Comparison of ENCODE assay signal across 8 cellular contexts in the genomic region with DNA sequence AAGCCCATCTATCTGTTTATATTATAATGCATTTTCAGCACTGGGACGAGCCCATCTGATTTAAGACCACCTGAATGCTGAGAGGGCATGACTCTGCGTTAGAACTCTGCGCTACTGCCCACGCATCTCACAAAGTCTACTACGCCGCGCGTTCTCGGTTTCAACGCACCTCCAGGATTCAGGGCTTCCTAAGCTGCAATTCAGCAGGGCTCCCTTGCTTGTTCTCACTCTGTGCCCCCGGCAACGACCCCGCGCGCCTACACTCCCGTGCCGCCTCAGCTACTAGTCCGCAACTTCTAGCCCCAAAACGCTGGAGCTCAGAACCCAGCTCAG. TPM values are rescaled to one million over a fixed set of nuclear protein-coding genes. Genes with fewer than 3 reads are reported as not detected.
DNase-seq lines count a peak whose midpoint lies in the region; ATAC-seq and TF ChIP-seq lines count a peak whose summit lies in the region.

No MANE protein-coding gene starts in this region.

- H3K27me3 Mint-ChIP-seq in WTC11 (ENCODE audit: low read depth), result peaks cover 32% of the 10 kb centered on the region
- H3K27me3 Mint-ChIP-seq in stimulated activated memory B cell treated with anti-CD40 and anti-IgM and Interleukin-4, amounts not matched to agents 10 μg/mL and 1 μg/mL and 100 μg/mL, for 72 hours, result peaks cover 66% of the 10 kb centered on the region

- ATAC-seq in HG02798 (IDR thresholded peaks at IDR 0.05; ENCODE audit: poor library complexity, unreplicated experiment), result peak; percentile 17
- ATAC-seq in WTC11, result no peak
- peak; percentile 14 for ATAC-seq in stimulated activated memory B cell treated with anti-CD40 and anti-IgM and Interleukin-4, amounts not matched to agents 10 μg/mL and 1 μg/mL and 100 μg/mL, for 72 hours
- no peak for ATAC-seq in HG03378 (IDR thresholded peaks at IDR 0.05; ENCODE audit: unreplicated experiment)

- H3K4me1 ChIP-seq in iPS-15b (ENCODE audit: control insufficient read depth, insufficient read depth, low read length), result peaks cover 2% of the 10 kb centered on the region

- POLR2A ChIA-PET in WTC11 (lab: Charles Lee), result interaction anchor here (0.6 to 1.7 kb wide), 8 partner anchors 8 to 960 kb away, joined by 3 to 6 read pairs (median 4); no protein-coding TSS in a partner anchor

- no peaks in the 10 kb centered on the region for H3K36me3 ChIP-seq in iPS-15b (ENCODE audit: control insufficient read depth, insufficient read depth, low read length)

- peak overlapping the region; percentile 72 for H3K27ac Mint-ChIP-seq in WTC11
- no peak overlapping the region for H3K27ac Mint-ChIP-seq in stimulated activated memory B cell treated with anti-CD40 and anti-IgM and Interleukin-4, amounts not matched to agents 10 μg/mL and 1 μg/mL and 100 μg/mL, for 72 hours

- H3K4me1 Mint-ChIP-seq in WTC11, result peaks cover 29% of the 10 kb centered on the region
- H3K4me1 Mint-ChIP-seq in stimulated activated memory B cell treated with anti-CD40 and anti-IgM and Interleukin-4, amounts not matched to agents 10 μg/mL and 1 μg/mL and 100 μg/mL, for 72 hours, result peaks cover 25% of the 10 kb centered on the region

- no peaks in the 10 kb centered on the region for H3K9me3 ChIP-seq in iPS-15b (ENCODE audit: control insufficient read depth, insufficient read depth, low read length)

- H3K9me3 Mint-ChIP-seq in WTC11, result no peaks in the 10 kb centered on the region
- H3K9me3 Mint-ChIP-seq in stimulated activated memory B cell treated with anti-CD40 and anti-IgM and Interleukin-4, amounts not matched to agents 10 μg/mL and 1 μg/mL and 100 μg/mL, for 72 hours, result no peaks in the 10 kb centered on the region

- TF ChIP-seq CTCF in WTC11 (IDR thresholded peaks at IDR 0.05), result no peak

- peak overlapping the region; percentile 83 for H3K4me3 ChIP-seq in iPS-15b (ENCODE audit: low read depth, low read length)

- no peaks in the 10 kb centered on the region for H3K36me3 Mint-ChIP-seq in WTC11
- no peaks in the 10 kb centered on the region for H3K36me3 Mint-ChIP-seq in stimulated activated memory B cell treated with anti-CD40 and anti-IgM and Interleukin-4, amounts not matched to agents 10 μg/mL and 1 μg/mL and 100 μg/mL, for 72 hours

- DNase-seq in ELF-1 (ENCODE audit: low read depth, low spot score), result peak; percentile 84
- DNase-seq in WTC11 (ENCODE audit: low spot score), result no peak
- DNase-seq in NOMO-1 treated with DMSO at 0.1 percent for 48 hours (lab: John Stamatoyannopoulos, UW; ENCODE audit: unreplicated experiment), result no peak
- DNase-seq in NCI-H446 (lab: John Stamatoyannopoulos, UW), result no peak

- peak overlapping the region; percentile 62 for H3K9ac ChIP-seq in iPS-15b (ENCODE audit: low read depth, low read length)

- peak overlapping the region; percentile 83 for H3K4me3 Mint-ChIP-seq in WTC11
- H3K4me3 Mint-ChIP-seq in stimulated activated memory B cell treated with anti-CD40 and anti-IgM and Interleukin-4, amounts not matched to agents 10 μg/mL and 1 μg/mL and 100 μg/mL, for 72 hours, result peak overlapping the region; percentile 65

- H3K27me3 ChIP-seq in iPS-15b (ENCODE audit: control insufficient read depth, insufficient read depth, low read length), result peaks cover 20% of the 10 kb centered on the region

- CTCF ChIA-PET in WTC11 (lab: Charles Lee), result interaction anchor here (0.6 to 1.6 kb wide), 13 partner anchors 9 to 194 kb away, joined by 3 to 11 read pairs (median 3); no protein-coding TSS in a partner anchor

TF ChIP-seq in WTC11, 78 proteins besides CTCF, POLR2A, EP300 and RAD21:
- no peak for TF ChIP-seq USF1 (CRISPR knock-in tag; IDR thresholded peaks at IDR 0.05)
- TF ChIP-seq SMAD3 (CRISPR knock-in tag; IDR thresholded peaks at IDR 0.05; ENCODE audit: borderline replicate concordance), result 0 out of 2 replicates have a peak, but pooled peaks have one; percentile 37
- TF ChIP-seq ZNF232 (CRISPR knock-in tag; IDR thresholded peaks at IDR 0.05), result peak; percentile 70

RNA-seq across cellular contexts. Expression of gene ARHGEF26, which starts 0.3 kb away (rescaled TPM):
- 12.8 to 15.3 TPM (median 14.1 TPM) in 3 replicates for total RNA-seq in WTC11 (2021)

Comparison
In these comparisons a context has a peak if more than half of its experiments do, and no peak if none do; other contexts are left out.
1. ATAC-seq: peak in HG02798 (single experiment) and stimulated activated memory B cell treated with anti-CD40 and anti-IgM and Interleukin-4, amounts not matched to agents 10 μg/mL and 1 μg/mL and 100 μg/mL, for 72 hours (single experiment); none in WTC11 (single experiment) and HG03378 (single experiment).